In genomic region chr3:10495003-10495402, GRCh38 we compare ENCODE assay signal across 15 cellular contexts. TPM values are rescaled to one million over a fixed set of nuclear protein-coding genes. Genes with fewer than 3 reads are reported as not detected.
A peak's percentile ranks its signal among the peaks of the same experiment; 100 is the strongest.
DNase-seq lines count a peak whose midpoint lies in the region; ATAC-seq and TF ChIP-seq lines count a peak whose summit lies in the region.
"Had no signal": no experiment of that assay in that cellular context is flagged by ENCODE, and none has a peak within 500 bp of the region (broad histone marks: within the 10 kb centered on the region; RNA-seq: fewer than 3 reads in every experiment).

No MANE protein-coding gene starts in this region.

- no peaks in the 10 kb centered on the region for H3K4me1 Mint-ChIP-seq in chondrocyte (ENCODE audit: low read depth)
- H3K4me1 Mint-ChIP-seq: activated naive CD8-positive, alpha-beta T cell treated with anti-CD3 and anti-CD28 coated beads, Interleukin-2, amount 10 ng/mL, durations not matched to agents 7 days and 5 days had no signal

- no peak overlapping the region for H3K27ac Mint-ChIP-seq in chondrocyte (ENCODE audit: unreplicated experiment)
- H3K27ac Mint-ChIP-seq: activated naive CD8-positive, alpha-beta T cell treated with anti-CD3 and anti-CD28 coated beads, Interleukin-2, amount 10 ng/mL, durations not matched to agents 7 days and 5 days; type B pancreatic cell had no signal

- DNase-seq in BE2C (peak; percentile 34), HuH-7 (ENCODE audit: low spot score) (peak; percentile 84), brain microvascular endothelial cell (peak; percentile 36), left colon (no peak), chondrocyte (ENCODE audit: low spot score) (no peak)
- DNase-seq: activated naive CD8-positive, alpha-beta T cell treated with anti-CD3 and anti-CD28 coated beads, Interleukin-2, amount 10 ng/mL, durations not matched to agents 7 days and 5 days; NCI-H187 had no signal

- H3K4me3 Mint-ChIP-seq in chondrocyte (ENCODE audit: unreplicated experiment): no peak overlapping the region
- H3K4me3 Mint-ChIP-seq: activated naive CD8-positive, alpha-beta T cell treated with anti-CD3 and anti-CD28 coated beads, Interleukin-2, amount 10 ng/mL, durations not matched to agents 7 days and 5 days; type B pancreatic cell had no signal

- no peaks in the 10 kb centered on the region for H3K9me3 Mint-ChIP-seq in chondrocyte (ENCODE audit: low read depth)
- H3K9me3 Mint-ChIP-seq: activated naive CD8-positive, alpha-beta T cell treated with anti-CD3 and anti-CD28 coated beads, Interleukin-2, amount 10 ng/mL, durations not matched to agents 7 days and 5 days; type B pancreatic cell had no signal

- in situ Hi-C loops in brain microvascular endothelial cell (cut with HindIII; ENCODE audit: low pct_ligation_motif_present, low sequenced_read_pairs): no loop called here

- no peaks in the 10 kb centered on the region; the same call in 1 of the 2 replicates for H3K4me1 ChIP-seq in BE2C
- H3K4me1 ChIP-seq: SJSA1 had no signal

- H3K27me3 Mint-ChIP-seq in chondrocyte (ENCODE audit: low read depth): peaks cover 46% of the 10 kb centered on the region
- H3K27me3 Mint-ChIP-seq: activated naive CD8-positive, alpha-beta T cell treated with anti-CD3 and anti-CD28 coated beads, Interleukin-2, amount 10 ng/mL, durations not matched to agents 7 days and 5 days had no signal

- H3K36me3 Mint-ChIP-seq in chondrocyte (ENCODE audit: low read depth): no peaks in the 10 kb centered on the region
- H3K36me3 Mint-ChIP-seq: activated naive CD8-positive, alpha-beta T cell treated with anti-CD3 and anti-CD28 coated beads, Interleukin-2, amount 10 ng/mL, durations not matched to agents 7 days and 5 days; type B pancreatic cell had no signal

- ATAC-seq in left colon (peak; percentile 42), HG02938 (IDR thresholded peaks at IDR 0.05; ENCODE audit: unreplicated experiment) (no peak), HG02642 (IDR thresholded peaks at IDR 0.05; ENCODE audit: poor library complexity, unreplicated experiment) (no peak), HG03571 (IDR thresholded peaks at IDR 0.05; ENCODE audit: unreplicated experiment) (no peak)

- H3K9me3 ChIP-seq in BE2C: no peaks in the 10 kb centered on the region
- H3K9me3 ChIP-seq: SJSA1 had no signal

- intact Hi-C loops in left colon (cut with DNase I, micrococcal nuclease): no loop called here

- H3K36me3 ChIP-seq in BE2C: no peaks in the 10 kb centered on the region
- H3K36me3 ChIP-seq in brain microvascular endothelial cell (replicated peaks): no peaks in the 10 kb centered on the region
- H3K36me3 ChIP-seq: SJSA1 had no signal

- H3K4me3 ChIP-seq in BE2C (ENCODE audit: low read depth, low read length) (no peak overlapping the region), brain microvascular endothelial cell (ENCODE audit: low read depth, low read length) (no peak overlapping the region)
- H3K4me3 ChIP-seq: SJSA1 had no signal

- H3K27me3 ChIP-seq in BE2C (no peaks in the 10 kb centered on the region), brain microvascular endothelial cell (replicated peaks) (no peaks in the 10 kb centered on the region)

- TF ChIP-seq CTCF in BE2C (IDR thresholded peaks at IDR 0.05; ENCODE audit: low read depth, low read length) (no peak), brain microvascular endothelial cell (IDR thresholded peaks at IDR 0.05; ENCODE audit: low read depth, low read length, missing control alignments) (no peak), chondrocyte (IDR thresholded peaks at IDR 0.05) (no peak)

- no peak overlapping the region for H3K27ac ChIP-seq in brain microvascular endothelial cell
- H3K27ac ChIP-seq: SJSA1 had no signal

RNA-seq across cellular contexts. Expression of gene ATP2B2, which starts 10.4 kb away (rescaled TPM):
- polyA plus RNA-seq in BE2C (2012; ENCODE audit: insufficient read depth, insufficient read length, low read depth): 1.2 TPM
- total RNA-seq in left colon (under 1 TPM in 1 of 2 donors, not detected in 1; 0.06 TPM), chondrocyte (0.08 to 0.25 TPM (median 0.24 TPM) in 3 replicates)
- total RNA-seq: activated naive CD8-positive, alpha-beta T cell treated with anti-CD3 and anti-CD28 coated beads, Interleukin-2, amount 10 ng/mL, durations not matched to agents 7 days and 5 days; epithelial cell of proximal tubule; kidney epithelial cell; SJSA1 had no signal
- polyA plus RNA-seq: BJ had no signal

Comparison
In these comparisons a context has a peak if more than half of its experiments do, and no peak if none do; other contexts are left out.
1. DNase-seq: peak in BE2C (single experiment), HuH-7 (single experiment) and brain microvascular endothelial cell (single experiment); none in left colon (0 of 2) and chondrocyte (single experiment).